In the genomic region with DNA sequence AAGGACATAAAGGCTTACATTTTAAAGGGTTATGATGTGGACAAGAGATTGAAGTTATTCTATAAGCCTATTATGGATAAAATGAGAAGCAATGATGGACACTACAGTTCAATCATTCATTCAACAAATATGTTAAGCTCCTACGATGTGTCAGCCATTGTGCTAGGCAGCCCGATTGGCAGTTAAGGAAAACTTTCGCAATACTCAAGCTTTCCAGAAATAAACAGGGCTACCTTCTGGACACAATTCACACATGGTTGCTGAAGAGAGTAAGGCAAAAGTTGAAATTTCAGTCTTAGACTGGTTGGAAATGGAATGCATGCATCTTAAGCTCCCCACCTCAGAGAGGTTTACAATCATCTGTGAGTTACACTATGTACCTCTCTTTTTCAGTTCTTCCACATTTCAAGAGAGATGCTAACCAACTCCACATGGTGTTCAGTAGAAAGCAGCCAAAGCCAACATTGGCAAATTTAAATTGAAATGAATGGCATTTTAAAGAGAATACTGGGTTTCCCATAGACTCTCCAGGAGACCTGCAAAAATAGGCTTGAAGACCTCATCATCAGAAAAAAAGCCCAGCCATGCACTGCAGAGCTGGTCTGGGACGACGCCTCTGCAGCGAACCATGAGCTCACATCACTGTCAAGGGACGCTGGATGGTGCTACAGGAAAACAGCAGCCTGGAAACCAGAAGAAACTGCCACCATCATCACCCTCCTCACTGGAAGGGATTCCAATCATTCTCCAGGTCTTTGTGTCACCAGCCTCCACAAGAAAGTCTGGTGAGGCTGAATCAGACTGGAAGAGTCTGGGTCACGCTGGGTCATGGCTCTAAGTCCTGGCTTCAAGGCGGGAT, we compare ENCODE assay signal across 24 cellular contexts.
DNase-seq lines count a peak whose midpoint lies in the region; ATAC-seq, FAIRE-seq and TF ChIP-seq lines count a peak whose summit lies in the region.
"Had no signal": no experiment of that assay in that cellular context is flagged by ENCODE, and none has a peak within 500 bp of the region (broad histone marks: within the 10 kb centered on the region; RNA-seq: fewer than 3 reads in every experiment).

No MANE protein-coding gene starts in this region.

- no peaks in the 10 kb centered on the region for H4K20me1 ChIP-seq in HepG2 (ENCODE audit: insufficient read depth, low read length)

- H3K27ac ChIP-seq in HepG2 (ENCODE audit: extremely low read length, insufficient read depth, low read length) (no peak overlapping the region), right lobe of liver (peak overlapping the region in 1 of 3 donors; percentile 66)
- H3K27ac ChIP-seq: A549, colonic mucosa, hepatocyte, pancreas had no signal

- H3K9me3 ChIP-seq in HepG2 (ENCODE audit: low read length), result no peaks in the 10 kb centered on the region
- no peaks in the 10 kb centered on the region for H3K9me3 ChIP-seq in right lobe of liver
- no peaks in the 10 kb centered on the region for H3K9me3 ChIP-seq in adipocyte (ENCODE audit: control insufficient read depth, low read length)
- H3K9me3 ChIP-seq: A549, colonic mucosa, pancreas had no signal

- in situ Hi-C loops in HepG2 (cut with HindIII; ENCODE audit: extremely low pct_ligation_motif_present, low pct_unique_long_range_greater_than_20kb), result no loop called here

- H3K36me3 ChIP-seq in HepG2 (replicated peaks in 1 of 2; ENCODE audit: control insufficient read depth in 1 of 2, insufficient read depth in 2 of 2, low read length in 2 of 2) (no peaks in the 10 kb centered on the region), right lobe of liver (no peaks in the 10 kb centered on the region), adipocyte (ENCODE audit: control insufficient read depth, insufficient read depth, low read length, severe bottlenecking) (no peaks in the 10 kb centered on the region)
- H3K36me3 ChIP-seq: colonic mucosa, pancreas had no signal

- ATAC-seq in HepG2 (no peak), right lobe of liver (no peak), HG02623 (IDR thresholded peaks at IDR 0.05; ENCODE audit: unreplicated experiment) (no peak)
- ATAC-seq: A549; PC-3; stimulated activated naive CD8-positive, alpha-beta T cell treated with anti-CD3 and anti-CD28 coated beads, Interleukin-15, Interleukin-2, amounts not matched to agents 100 U/mL and 50 U/mL, for 24 hours had no signal

- no peaks in the 10 kb centered on the region; a peak in 1 of 5 replicates for H3K27me3 ChIP-seq in HepG2 (ENCODE audit: control insufficient read depth in 1 of 2, insufficient read depth in 2 of 2, low read length in 2 of 2)
- no peaks in the 10 kb centered on the region for H3K27me3 ChIP-seq in right lobe of liver
- H3K27me3 ChIP-seq in adipocyte (replicated peaks; ENCODE audit: control insufficient read depth, insufficient read depth, low read length), result peaks cover 39% of the 10 kb centered on the region
- H3K27me3 ChIP-seq: colonic mucosa, hepatocyte had no signal

- TF ChIP-seq EP300 in HepG2 (IDR thresholded peaks at IDR 0.05; ENCODE audit: low read depth in 2 of 2, low read length in 2 of 2) (no peak), HepG2 (CRISPR knock-in tag; IDR thresholded peaks at IDR 0.05; ENCODE audit: borderline replicate concordance) (no peak)

- no peak for TF ChIP-seq RAD21 in HepG2 (CRISPR knock-in tag; IDR thresholded peaks at IDR 0.05)

- no peak overlapping the region for H3K4me3 ChIP-seq in HepG2 (replicated peaks in 1 of 3; ENCODE audit: insufficient read depth in 1 of 3, low read depth in 2 of 3, low read length in 3 of 3)
- no peak overlapping the region for H3K4me3 ChIP-seq in right lobe of liver
- no peak overlapping the region for H3K4me3 ChIP-seq in adipocyte (ENCODE audit: low read length)
- H3K4me3 ChIP-seq: A549, colonic mucosa, hepatocyte, pancreas had no signal

- BruUV-seq in HepG2 (replicated peaks; lab: Mats Ljungman, UMichigan), result no TSS peak

- WGBS in HepG2 (ENCODE audit: low lambda C conversion rate), result 69% methylated on average over 8 of the region's 9 CpGs
- WGBS in right lobe of liver (ENCODE audit: insufficient coverage, low coverage, low lambda C conversion rate, missing lambda C conversion rate), result 69% methylated on average over 9 of the region's 9 CpGs

- CTCF ChIA-PET in HepG2 (lab: Yijun Ruan, JAX; ENCODE audit: low intra/inter-chr PET ratio, low total read pairs), result no interaction called here

- H3K4me1 ChIP-seq in HepG2 (ENCODE audit: insufficient read depth, low read length) (no peaks in the 10 kb centered on the region), right lobe of liver (peaks cover 0 to 27% (median 9%) of the 10 kb centered on the region in 4 donors), adipocyte (ENCODE audit: control insufficient read depth, insufficient read depth, low read length) (peaks cover 23% of the 10 kb centered on the region)
- H3K4me1 ChIP-seq: A549, colonic mucosa, pancreas had no signal

- intact Hi-C loops in HepG2 (cut with micrococcal nuclease; ENCODE audit: unreplicated experiment) (no loop called here), right lobe of liver (cut with DNase I) (no loop called here)

- TF ChIP-seq CTCF in HepG2 (CRISPR knock-in tag; IDR thresholded peaks at IDR 0.05) (no peak), right lobe of liver (IDR thresholded peaks at IDR 0.05) (no peak), GM10266 (IDR thresholded peaks at IDR 0.05; ENCODE audit: control insufficient read depth, insufficient read depth, low read depth, missing control alignments) (no peak)

- H3K4me2 ChIP-seq in HepG2 (ENCODE audit: low read depth, low read length), result no peak overlapping the region
- H3K4me2 ChIP-seq: A549, hepatocyte had no signal

- H3K9ac ChIP-seq in HepG2 (ENCODE audit: insufficient read depth, low read depth, low read length) (no peak overlapping the region), adipocyte (ENCODE audit: low read length) (no peak overlapping the region)

- TF ChIP-seq POLR2A in HepG2 (IDR thresholded peaks at IDR 0.05; ENCODE audit: insufficient read depth in 1 of 2, low read depth in 2 of 2, low read length in 2 of 2) (no peak), right lobe of liver (IDR thresholded peaks at IDR 0.05) (no peak)

- H3K79me2 ChIP-seq in HepG2 (ENCODE audit: insufficient read depth, low read length), result no peaks in the 10 kb centered on the region
- H3K79me2 ChIP-seq: hepatocyte had no signal

- FAIRE-seq in HepG2 (lab: Jason Lieb, UNC), result no peak
- FAIRE-seq: A549, kidney, pancreas had no signal

- POLR2A ChIA-PET in HepG2 (lab: Yijun Ruan, JAX), result no interaction called here

- no peak overlapping the region for H2AFZ ChIP-seq in HepG2 (ENCODE audit: low read length)
- H2AFZ ChIP-seq: hepatocyte had no signal

- DNase-seq in HepG2 (ENCODE audit: low spot score), result no peak
- DNase-seq in right lobe of liver, result no peak
- peak; percentile 75 for DNase-seq in adipocyte (ENCODE audit: low read depth)
- DNase-seq in islet precursor cell, result peak; percentile 79
- no peak for DNase-seq in GM10266 (ENCODE audit: extremely low spot score)
- DNase-seq in DMS114 treated with DMSO at 0.1 percent for 48 hours (lab: John Stamatoyannopoulos, UW; ENCODE audit: unreplicated experiment), result no peak
- no peak for DNase-seq in NCI-H187 treated with DMSO at 0.1 percent for 48 hours (lab: John Stamatoyannopoulos, UW)
- DNase-seq: activated CD4-positive, alpha-beta T cell treated with anti-CD3 and anti-CD28 coated beads, Interleukin-2, amount 50 U/mL, for 48 hours; activated naive CD4-positive, alpha-beta T cell treated with anti-CD3 and anti-CD28 coated beads for 36 hours; activated T-cell treated with anti-CD3 and anti-CD28 coated beads for 4 hours; CD4-positive, alpha-beta T cell; colonic mucosa; DMS53; kidney; naive B cell; NCI-H1417; NCI-H774; pancreas; PC-3; stimulated activated CD4-positive, alpha-beta T cell treated with anti-CD3 and anti-CD28 coated beads, Interleukin-2, amount 100 ng/mL, for 24 hours; stimulated activated naive CD8-positive, alpha-beta T cell treated with anti-CD3 and anti-CD28 coated beads, Interleukin-15, Interleukin-2, amounts not matched to agents 100 U/mL and 50 U/mL, for 24 hours had no signal

TF ChIP-seq in HepG2, 621 proteins besides CTCF, POLR2A, EP300 and RAD21:
- TF ChIP-seq CEBPB (IDR thresholded peaks at IDR 0.05; ENCODE audit: borderline replicate concordance, low read depth, low read length) (peak; percentile 77), ETV6 (CRISPR knock-in tag; conservative IDR thresholded peaks at IDR 0.05) (no peak), XRCC5 (optimal IDR thresholded peaks at IDR 0.05; ENCODE audit: low read length) (no peak), ZHX1 (CRISPR knock-in tag; IDR thresholded peaks at IDR 0.05; ENCODE audit: low read depth) (no peak)

Comparison
In these comparisons a context has a peak if more than half of its experiments do, and no peak if none do; other contexts are left out.
1. DNase-seq: peak in adipocyte (single experiment) and islet precursor cell (single experiment); none in HepG2 (single experiment), right lobe of liver (0 of 3), GM10266 (single experiment), DMS114 treated with DMSO at 0.1 percent for 48 hours (single experiment) and NCI-H187 treated with DMSO at 0.1 percent for 48 hours (single experiment).